1 cellular context compared by ENCODE assay signal in the genomic region with DNA sequence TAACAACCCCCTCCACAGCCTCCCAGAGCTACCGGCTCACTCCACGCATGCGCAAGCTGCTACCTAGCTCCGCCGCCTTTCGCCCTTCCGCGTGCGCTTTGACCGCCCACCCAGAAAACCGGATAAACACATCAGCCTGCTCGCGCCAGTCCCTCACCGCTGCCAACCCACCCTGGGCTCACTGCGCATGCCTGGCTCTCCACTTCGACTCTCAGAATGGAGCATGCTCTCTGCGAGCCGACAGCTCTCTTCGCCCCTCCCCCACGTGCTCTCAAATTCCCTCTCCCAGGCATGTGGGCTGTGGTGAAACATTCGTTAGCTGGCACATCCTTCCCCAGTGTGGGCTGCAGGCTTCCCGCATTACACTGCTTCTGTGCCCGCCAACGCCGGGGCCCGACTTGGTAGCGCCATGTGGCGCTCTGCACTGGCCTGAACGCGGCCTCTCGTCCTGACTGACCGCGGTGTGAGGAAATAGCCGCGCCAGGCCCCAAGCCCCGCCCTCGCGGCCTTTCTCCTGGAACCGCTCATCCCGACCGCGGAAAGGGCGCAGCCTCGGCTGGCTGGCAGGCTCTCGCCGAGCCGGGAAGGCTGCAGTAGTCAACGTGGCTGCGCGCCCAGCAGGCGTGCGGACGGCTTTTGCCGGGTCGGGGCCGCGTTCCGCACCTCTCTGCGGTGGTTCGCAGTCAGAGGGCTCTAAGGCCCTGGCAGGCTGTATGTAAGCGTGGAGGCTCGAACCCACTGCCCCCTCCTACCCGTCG.
TF ChIP-seq lines count a peak whose summit lies in the region.

No MANE protein-coding gene starts in this region.

TF ChIP-seq in GM12878, 131 proteins besides CTCF, POLR2A, EP300 and RAD21 (continued from another document and continues in another):
- TF ChIP-seq HSF1 (IDR thresholded peaks at IDR 0.05; ENCODE audit: low read depth, low read length) (no peak), CHD4 (IDR thresholded peaks at IDR 0.05) (no peak), POLR2AphosphoS2 (IDR thresholded peaks at IDR 0.05; ENCODE audit: low read depth, low read length) (peak; percentile 75; the same call in 1 of the 2 replicates), FOS (IDR thresholded peaks at IDR 0.05; ENCODE audit: borderline replicate concordance, extremely low read depth, insufficient read length) (no peak), EGR1 (IDR thresholded peaks at IDR 0.05; ENCODE audit: borderline replicate concordance in 1 of 2, low read depth in 2 of 2, low read length in 2 of 2) (0 out of 3 replicates have a peak, but pooled peaks of 1 of the 2 experiments have one; percentile 11), TARDBP (IDR thresholded peaks at IDR 0.05; ENCODE audit: borderline replicate concordance) (no peak), CBFB (IDR thresholded peaks at IDR 0.05; ENCODE audit: low read depth) (0 out of 2 replicates have a peak, but pooled peaks have one; percentile 11), E2F4 (IDR thresholded peaks at IDR 0.05; ENCODE audit: low read depth, low read length) (no peak; the same call in 1 of the 2 replicates), ZBED1 (IDR thresholded peaks at IDR 0.05; ENCODE audit: borderline replicate concordance) (0 out of 2 replicates have a peak, but pooled peaks have one; percentile 7), SUZ12 (IDR thresholded peaks at IDR 0.05; ENCODE audit: unreplicated experiment) (no peak), NFXL1 (IDR thresholded peaks at IDR 0.05; ENCODE audit: borderline replicate concordance) (no peak), ZNF217 (IDR thresholded peaks at IDR 0.05) (no peak), BMI1 (IDR thresholded peaks at IDR 0.05; ENCODE audit: borderline replicate concordance) (no peak), RB1 (IDR thresholded peaks at IDR 0.05; ENCODE audit: borderline replicate concordance) (peak; percentile 81; the same call in 1 of the 2 replicates), ZZZ3 (IDR thresholded peaks at IDR 0.05; ENCODE audit: control insufficient read depth, insufficient read length, low read depth) (no peak), MYB (IDR thresholded peaks at IDR 0.05; ENCODE audit: borderline replicate concordance, low read depth, low read length) (no peak), TCF3 (IDR thresholded peaks at IDR 0.05; ENCODE audit: borderline replicate concordance, insufficient read depth, low read depth, low read length) (peak; percentile 48; the same call in 1 of the 2 replicates), TBL1XR1 (IDR thresholded peaks at IDR 0.05; ENCODE audit: low read depth, low read length) (no peak; the same call in 1 of the 2 replicates), SIN3A (IDR thresholded peaks at IDR 0.05; ENCODE audit: low read depth, low read length) (no peak; the same call in none of the 2 replicates), CHD1 (IDR thresholded peaks at IDR 0.05; ENCODE audit: low read depth, low read length) (no peak), SMARCA5 (IDR thresholded peaks at IDR 0.05) (peak; percentile 82), MYC (IDR thresholded peaks at IDR 0.05; ENCODE audit: insufficient read depth, insufficient read length, insufficient replicate concordance, low read length, severe bottlenecking) (peak; percentile 98), MTA3 (IDR thresholded peaks at IDR 0.05; ENCODE audit: borderline replicate concordance, low read length) (no peak; the same call in 1 of the 2 replicates), ZSCAN29 (IDR thresholded peaks at IDR 0.05) (no peak), IKZF1 (conservative IDR thresholded peaks at IDR 0.05) (peak; percentile 99), KAT2A (conservative IDR thresholded peaks at IDR 0.05; ENCODE audit: control insufficient read depth, low read depth, low read length) (no peak), ZNF24 (IDR thresholded peaks at IDR 0.05) (0 out of 2 replicates have a peak, but pooled peaks have one; percentile 10), EED (IDR thresholded peaks at IDR 0.05; ENCODE audit: low read depth) (no peak; the same call in 1 of the 2 replicates), CHD2 (IDR thresholded peaks at IDR 0.05; ENCODE audit: borderline replicate concordance, low read depth, low read length) (peak; percentile 84), SREBF2 (IDR thresholded peaks at IDR 0.05; ENCODE audit: low read length) (no peak), BCL11A (IDR thresholded peaks at IDR 0.05; ENCODE audit: low read depth, low read length) (no peak), POU2F2 (IDR thresholded peaks at IDR 0.05; ENCODE audit: borderline replicate concordance, low read depth, low read length) (no peak; the same call in 2 of the 3 replicates), POLR2AphosphoS5 (IDR thresholded peaks at IDR 0.05; ENCODE audit: low read length) (peak; percentile 84), KDM1A (IDR thresholded peaks at IDR 0.05; ENCODE audit: borderline replicate concordance) (no peak), PML (IDR thresholded peaks at IDR 0.05; ENCODE audit: low read length) (peak; percentile 86; the same call in 1 of the 2 replicates), MEF2B (IDR thresholded peaks at IDR 0.05; ENCODE audit: partially characterized antibody, poor library complexity, severe bottlenecking) (peak; percentile 54), SRF (IDR thresholded peaks at IDR 0.05; ENCODE audit: low read depth in 2 of 2, low read length in 2 of 2) (no peak), SPI1 (IDR thresholded peaks at IDR 0.05; ENCODE audit: borderline replicate concordance, insufficient read depth, low read depth, low read length) (no peak), SMAD1 (IDR thresholded peaks at IDR 0.05; ENCODE audit: low read depth, partially characterized antibody) (peak; percentile 15)
- TF ChIP-seq, protein P1, sequence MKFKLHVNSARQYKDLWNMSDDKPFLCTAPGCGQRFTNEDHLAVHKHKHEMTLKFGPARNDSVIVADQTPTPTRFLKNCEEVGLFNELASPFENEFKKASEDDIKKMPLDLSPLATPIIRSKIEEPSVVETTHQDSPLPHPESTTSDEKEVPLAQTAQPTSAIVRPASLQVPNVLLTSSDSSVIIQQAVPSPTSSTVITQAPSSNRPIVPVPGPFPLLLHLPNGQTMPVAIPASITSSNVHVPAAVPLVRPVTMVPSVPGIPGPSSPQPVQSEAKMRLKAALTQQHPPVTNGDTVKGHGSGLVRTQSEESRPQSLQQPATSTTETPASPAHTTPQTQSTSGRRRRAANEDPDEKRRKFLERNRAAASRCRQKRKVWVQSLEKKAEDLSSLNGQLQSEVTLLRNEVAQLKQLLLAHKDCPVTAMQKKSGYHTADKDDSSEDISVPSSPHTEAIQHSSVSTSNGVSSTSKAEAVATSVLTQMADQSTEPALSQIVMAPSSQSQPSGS (IDR thresholded peaks at IDR 0.05; ENCODE audit: low read length), result no peak
- TF ChIP-seq, protein P2, sequence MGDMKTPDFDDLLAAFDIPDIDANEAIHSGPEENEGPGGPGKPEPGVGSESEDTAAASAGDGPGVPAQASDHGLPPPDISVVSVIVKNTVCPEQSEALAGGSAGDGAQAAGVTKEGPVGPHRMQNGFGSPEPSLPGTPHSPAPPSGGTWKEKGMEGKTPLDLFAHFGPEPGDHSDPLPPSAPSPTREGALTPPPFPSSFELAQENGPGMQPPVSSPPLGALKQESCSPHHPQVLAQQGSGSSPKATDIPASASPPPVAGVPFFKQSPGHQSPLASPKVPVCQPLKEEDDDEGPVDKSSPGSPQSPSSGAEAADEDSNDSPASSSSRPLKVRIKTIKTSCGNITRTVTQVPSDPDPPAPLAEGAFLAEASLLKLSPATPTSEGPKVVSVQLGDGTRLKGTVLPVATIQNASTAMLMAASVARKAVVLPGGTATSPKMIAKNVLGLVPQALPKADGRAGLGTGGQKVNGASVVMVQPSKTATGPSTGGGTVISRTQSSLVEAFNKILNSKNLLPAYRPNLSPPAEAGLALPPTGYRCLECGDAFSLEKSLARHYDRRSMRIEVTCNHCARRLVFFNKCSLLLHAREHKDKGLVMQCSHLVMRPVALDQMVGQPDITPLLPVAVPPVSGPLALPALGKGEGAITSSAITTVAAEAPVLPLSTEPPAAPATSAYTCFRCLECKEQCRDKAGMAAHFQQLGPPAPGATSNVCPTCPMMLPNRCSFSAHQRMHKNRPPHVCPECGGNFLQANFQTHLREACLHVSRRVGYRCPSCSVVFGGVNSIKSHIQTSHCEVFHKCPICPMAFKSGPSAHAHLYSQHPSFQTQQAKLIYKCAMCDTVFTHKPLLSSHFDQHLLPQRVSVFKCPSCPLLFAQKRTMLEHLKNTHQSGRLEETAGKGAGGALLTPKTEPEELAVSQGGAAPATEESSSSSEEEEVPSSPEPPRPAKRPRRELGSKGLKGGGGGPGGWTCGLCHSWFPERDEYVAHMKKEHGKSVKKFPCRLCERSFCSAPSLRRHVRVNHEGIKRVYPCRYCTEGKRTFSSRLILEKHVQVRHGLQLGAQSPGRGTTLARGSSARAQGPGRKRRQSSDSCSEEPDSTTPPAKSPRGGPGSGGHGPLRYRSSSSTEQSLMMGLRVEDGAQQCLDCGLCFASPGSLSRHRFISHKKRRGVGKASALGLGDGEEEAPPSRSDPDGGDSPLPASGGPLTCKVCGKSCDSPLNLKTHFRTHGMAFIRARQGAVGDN (IDR thresholded peaks at IDR 0.05), result peak; percentile 99
- TF ChIP-seq, protein P3, sequence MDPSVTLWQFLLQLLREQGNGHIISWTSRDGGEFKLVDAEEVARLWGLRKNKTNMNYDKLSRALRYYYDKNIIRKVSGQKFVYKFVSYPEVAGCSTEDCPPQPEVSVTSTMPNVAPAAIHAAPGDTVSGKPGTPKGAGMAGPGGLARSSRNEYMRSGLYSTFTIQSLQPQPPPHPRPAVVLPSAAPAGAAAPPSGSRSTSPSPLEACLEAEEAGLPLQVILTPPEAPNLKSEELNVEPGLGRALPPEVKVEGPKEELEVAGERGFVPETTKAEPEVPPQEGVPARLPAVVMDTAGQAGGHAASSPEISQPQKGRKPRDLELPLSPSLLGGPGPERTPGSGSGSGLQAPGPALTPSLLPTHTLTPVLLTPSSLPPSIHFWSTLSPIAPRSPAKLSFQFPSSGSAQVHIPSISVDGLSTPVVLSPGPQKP (IDR thresholded peaks at IDR 0.05; ENCODE audit: low read depth, low read length), result peak; percentile 4; the same call in 1 of the 2 replicates
- TF ChIP-seq, protein P4, sequence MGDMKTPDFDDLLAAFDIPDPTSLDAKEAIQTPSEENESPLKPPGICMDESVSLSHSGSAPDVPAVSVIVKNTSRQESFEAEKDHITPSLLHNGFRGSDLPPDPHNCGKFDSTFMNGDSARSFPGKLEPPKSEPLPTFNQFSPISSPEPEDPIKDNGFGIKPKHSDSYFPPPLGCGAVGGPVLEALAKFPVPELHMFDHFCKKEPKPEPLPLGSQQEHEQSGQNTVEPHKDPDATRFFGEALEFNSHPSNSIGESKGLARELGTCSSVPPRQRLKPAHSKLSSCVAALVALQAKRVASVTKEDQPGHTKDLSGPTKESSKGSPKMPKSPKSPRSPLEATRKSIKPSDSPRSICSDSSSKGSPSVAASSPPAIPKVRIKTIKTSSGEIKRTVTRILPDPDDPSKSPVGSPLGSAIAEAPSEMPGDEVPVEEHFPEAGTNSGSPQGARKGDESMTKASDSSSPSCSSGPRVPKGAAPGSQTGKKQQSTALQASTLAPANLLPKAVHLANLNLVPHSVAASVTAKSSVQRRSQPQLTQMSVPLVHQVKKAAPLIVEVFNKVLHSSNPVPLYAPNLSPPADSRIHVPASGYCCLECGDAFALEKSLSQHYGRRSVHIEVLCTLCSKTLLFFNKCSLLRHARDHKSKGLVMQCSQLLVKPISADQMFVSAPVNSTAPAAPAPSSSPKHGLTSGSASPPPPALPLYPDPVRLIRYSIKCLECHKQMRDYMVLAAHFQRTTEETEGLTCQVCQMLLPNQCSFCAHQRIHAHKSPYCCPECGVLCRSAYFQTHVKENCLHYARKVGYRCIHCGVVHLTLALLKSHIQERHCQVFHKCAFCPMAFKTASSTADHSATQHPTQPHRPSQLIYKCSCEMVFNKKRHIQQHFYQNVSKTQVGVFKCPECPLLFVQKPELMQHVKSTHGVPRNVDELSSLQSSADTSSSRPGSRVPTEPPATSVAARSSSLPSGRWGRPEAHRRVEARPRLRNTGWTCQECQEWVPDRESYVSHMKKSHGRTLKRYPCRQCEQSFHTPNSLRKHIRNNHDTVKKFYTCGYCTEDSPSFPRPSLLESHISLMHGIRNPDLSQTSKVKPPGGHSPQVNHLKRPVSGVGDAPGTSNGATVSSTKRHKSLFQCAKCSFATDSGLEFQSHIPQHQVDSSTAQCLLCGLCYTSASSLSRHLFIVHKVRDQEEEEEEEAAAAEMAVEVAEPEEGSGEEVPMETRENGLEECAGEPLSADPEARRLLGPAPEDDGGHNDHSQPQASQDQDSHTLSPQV (IDR thresholded peaks at IDR 0.05), result peak; percentile 89
- TF ChIP-seq, protein P5, sequence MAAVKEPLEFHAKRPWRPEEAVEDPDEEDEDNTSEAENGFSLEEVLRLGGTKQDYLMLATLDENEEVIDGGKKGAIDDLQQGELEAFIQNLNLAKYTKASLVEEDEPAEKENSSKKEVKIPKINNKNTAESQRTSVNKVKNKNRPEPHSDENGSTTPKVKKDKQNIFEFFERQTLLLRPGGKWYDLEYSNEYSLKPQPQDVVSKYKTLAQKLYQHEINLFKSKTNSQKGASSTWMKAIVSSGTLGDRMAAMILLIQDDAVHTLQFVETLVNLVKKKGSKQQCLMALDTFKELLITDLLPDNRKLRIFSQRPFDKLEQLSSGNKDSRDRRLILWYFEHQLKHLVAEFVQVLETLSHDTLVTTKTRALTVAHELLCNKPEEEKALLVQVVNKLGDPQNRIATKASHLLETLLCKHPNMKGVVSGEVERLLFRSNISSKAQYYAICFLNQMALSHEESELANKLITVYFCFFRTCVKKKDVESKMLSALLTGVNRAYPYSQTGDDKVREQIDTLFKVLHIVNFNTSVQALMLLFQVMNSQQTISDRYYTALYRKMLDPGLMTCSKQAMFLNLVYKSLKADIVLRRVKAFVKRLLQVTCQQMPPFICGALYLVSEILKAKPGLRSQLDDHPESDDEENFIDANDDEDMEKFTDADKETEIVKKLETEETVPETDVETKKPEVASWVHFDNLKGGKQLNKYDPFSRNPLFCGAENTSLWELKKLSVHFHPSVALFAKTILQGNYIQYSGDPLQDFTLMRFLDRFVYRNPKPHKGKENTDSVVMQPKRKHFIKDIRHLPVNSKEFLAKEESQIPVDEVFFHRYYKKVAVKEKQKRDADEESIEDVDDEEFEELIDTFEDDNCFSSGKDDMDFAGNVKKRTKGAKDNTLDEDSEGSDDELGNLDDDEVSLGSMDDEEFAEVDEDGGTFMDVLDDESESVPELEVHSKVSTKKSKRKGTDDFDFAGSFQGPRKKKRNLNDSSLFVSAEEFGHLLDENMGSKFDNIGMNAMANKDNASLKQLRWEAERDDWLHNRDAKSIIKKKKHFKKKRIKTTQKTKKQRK (IDR thresholded peaks at IDR 0.05; ENCODE audit: low read depth, low read length), result no peak
